ENCODE assay signal across 9 cellular contexts in genomic region chr5:143418140-143418866, GRCh38. TPM values are rescaled to one million over a fixed set of nuclear protein-coding genes. Genes with fewer than 3 reads are reported as not detected.
A peak's percentile ranks its signal among the peaks of the same experiment; 100 is the strongest.
DNase-seq lines count a peak whose midpoint lies in the region; ATAC-seq and TF ChIP-seq lines count a peak whose summit lies in the region.
"Had no signal": no experiment of that assay in that cellular context is flagged by ENCODE, and none has a peak within 500 bp of the region (broad histone marks: within the 10 kb centered on the region; RNA-seq: fewer than 3 reads in every experiment).

No MANE protein-coding gene starts in this region.

- H3K27me3 ChIP-seq in OCI-LY1 (ENCODE audit: insufficient read depth, low read length), result no peaks in the 10 kb centered on the region
- H3K27me3 ChIP-seq in neuronal stem cell (ENCODE audit: control insufficient read depth in 3 of 3, insufficient read depth in 3 of 3, low read depth in 1 of 3, low read length in 3 of 3), result no peaks in the 10 kb centered on the region
- H3K27me3 ChIP-seq in transverse colon, result peaks cover 49% of the 10 kb centered on the region

- no peak for TF ChIP-seq EP300 in transverse colon (IDR thresholded peaks at IDR 0.05; ENCODE audit: low read depth)

- H3K27me3 Mint-ChIP-seq in activated CD4-positive, alpha-beta memory T cell treated with anti-CD3 and anti-CD28 coated beads for 36 hours, result no peaks in the 10 kb centered on the region
- no peaks in the 10 kb centered on the region for H3K27me3 Mint-ChIP-seq in activated CD4-positive, alpha-beta memory T cell treated with anti-CD3 and anti-CD28 coated beads, Interleukin-2, amount 10 ng/mL, durations not matched to agents 7 days and 5 days

- H4K8ac ChIP-seq in neuronal stem cell (ENCODE audit: low read depth, low read length), result no peak overlapping the region

- H2BK120ac ChIP-seq in neuronal stem cell (ENCODE audit: low read depth, low read length), result no peak overlapping the region

- CTCF ChIA-PET in activated CD4-positive, alpha-beta memory T cell treated with anti-CD3 and anti-CD28 coated beads for 36 hours (lab: Charles Lee), result no interaction called here
- CTCF ChIA-PET in activated CD4-positive, alpha-beta memory T cell treated with anti-CD3 and anti-CD28 coated beads, Interleukin-2, amount 10 ng/mL, durations not matched to agents 7 days and 5 days (lab: Charles Lee), result no interaction called here

- H3K9me3 Mint-ChIP-seq in activated CD4-positive, alpha-beta memory T cell treated with anti-CD3 and anti-CD28 coated beads for 36 hours, result no peaks in the 10 kb centered on the region
- H3K9me3 Mint-ChIP-seq in activated CD4-positive, alpha-beta memory T cell treated with anti-CD3 and anti-CD28 coated beads, Interleukin-2, amount 10 ng/mL, durations not matched to agents 7 days and 5 days, result no peaks in the 10 kb centered on the region
- no peaks in the 10 kb centered on the region for H3K9me3 Mint-ChIP-seq in stimulated activated effector memory CD8-positive, alpha-beta T cell treated with anti-CD3 and anti-CD28 coated beads, Interleukin-12 subunit alpha, Interleukin-12 subunit beta, amount 100 ng/mL, for 72 hours

- H3K27ac ChIP-seq in OCI-LY1 (ENCODE audit: low read depth, low read length, poor library complexity, severe bottlenecking) (peak overlapping the region; percentile 40), neuronal stem cell (replicated peaks; ENCODE audit: low read length) (no peak overlapping the region), transverse colon (peak overlapping the region in 2 of 4 donors; percentile 31 to 39)

- no peak overlapping the region for H3K23ac ChIP-seq in neuronal stem cell (ENCODE audit: low read depth, low read length, poor library complexity)

- peaks cover 8% of the 10 kb centered on the region; the same call in 1 of the 2 replicates for H3K79me2 ChIP-seq in OCI-LY1 (ENCODE audit: insufficient read depth, low read length)

- H3K4ac ChIP-seq in neuronal stem cell (ENCODE audit: low read length), result no peak overlapping the region

- no peak overlapping the region for H2BK12ac ChIP-seq in neuronal stem cell (ENCODE audit: low read length)

- POLR2A ChIA-PET in activated CD4-positive, alpha-beta memory T cell treated with anti-CD3 and anti-CD28 coated beads for 36 hours (lab: Charles Lee), result interaction anchor here (0.6 to 1.0 kb wide), 3 partner anchors 14 to 398 kb away, joined by 3 to 4 read pairs (median 3); no protein-coding TSS in a partner anchor
- POLR2A ChIA-PET in activated CD4-positive, alpha-beta memory T cell treated with anti-CD3 and anti-CD28 coated beads, Interleukin-2, amount 10 ng/mL, durations not matched to agents 7 days and 5 days (lab: Charles Lee), result no interaction called here

- 0 out of 2 replicates have a peak, but pooled peaks cover 3% of the 10 kb centered on the region for H3F3A ChIP-seq in OCI-LY1 (ENCODE audit: insufficient read depth, low read length)

- H3K4me3 ChIP-seq in OCI-LY1 (ENCODE audit: low read depth, low read length, poor library complexity, severe bottlenecking), result no peak overlapping the region
- H3K4me3 ChIP-seq in neuronal stem cell (ENCODE audit: low read length in 2 of 2), result no peak overlapping the region
- peak overlapping the region in 1 of 4 donors; percentile 22 for H3K4me3 ChIP-seq in transverse colon

- no peak for TF ChIP-seq POLR2A in transverse colon (IDR thresholded peaks at IDR 0.05)

- H3K9ac ChIP-seq in OCI-LY1 (ENCODE audit: low read length), result no peak overlapping the region; the same call in 1 of the 2 replicates
- no peak overlapping the region for H3K9ac ChIP-seq in neuronal stem cell (ENCODE audit: low read depth, low read length, poor library complexity)

- no peak overlapping the region for H3K18ac ChIP-seq in neuronal stem cell (ENCODE audit: low read length)

- H3K9me3 ChIP-seq in OCI-LY1 (ENCODE audit: low read length) (no peaks in the 10 kb centered on the region), neuronal stem cell (replicated peaks in 1 of 2; ENCODE audit: control insufficient read depth in 2 of 2, insufficient read depth in 1 of 2, low read depth in 1 of 2, low read length in 2 of 2) (no peaks in the 10 kb centered on the region), transverse colon (no peaks in the 10 kb centered on the region)

- H3K14ac ChIP-seq in neuronal stem cell (ENCODE audit: low read length), result no peak overlapping the region

- peak; percentile 58 for ATAC-seq in HG02588 (IDR thresholded peaks at IDR 0.05; ENCODE audit: unreplicated experiment)
- peak; percentile 78 for ATAC-seq in stimulated activated effector memory CD8-positive, alpha-beta T cell treated with anti-CD3 and anti-CD28 coated beads, Interleukin-12 subunit alpha, Interleukin-12 subunit beta, amount 100 ng/mL, for 72 hours

- no peak overlapping the region for H3K4me3 Mint-ChIP-seq in activated CD4-positive, alpha-beta memory T cell treated with anti-CD3 and anti-CD28 coated beads for 36 hours
- H3K4me3 Mint-ChIP-seq in activated CD4-positive, alpha-beta memory T cell treated with anti-CD3 and anti-CD28 coated beads, Interleukin-2, amount 10 ng/mL, durations not matched to agents 7 days and 5 days, result no peak overlapping the region
- no peak overlapping the region for H3K4me3 Mint-ChIP-seq in stimulated activated effector memory CD8-positive, alpha-beta T cell treated with anti-CD3 and anti-CD28 coated beads, Interleukin-12 subunit alpha, Interleukin-12 subunit beta, amount 100 ng/mL, for 72 hours

- peak overlapping the region; percentile 40 for H3K27ac Mint-ChIP-seq in activated CD4-positive, alpha-beta memory T cell treated with anti-CD3 and anti-CD28 coated beads for 36 hours
- H3K27ac Mint-ChIP-seq in activated CD4-positive, alpha-beta memory T cell treated with anti-CD3 and anti-CD28 coated beads, Interleukin-2, amount 10 ng/mL, durations not matched to agents 7 days and 5 days, result no peak overlapping the region
- H3K27ac Mint-ChIP-seq in stimulated activated effector memory CD8-positive, alpha-beta T cell treated with anti-CD3 and anti-CD28 coated beads, Interleukin-12 subunit alpha, Interleukin-12 subunit beta, amount 100 ng/mL, for 72 hours, result no peak overlapping the region

- no peak overlapping the region for H2AK5ac ChIP-seq in neuronal stem cell (ENCODE audit: low read depth, low read length)

- no peak overlapping the region for H2AFZ ChIP-seq in OCI-LY1 (ENCODE audit: low read length)
- no peak overlapping the region for H2AFZ ChIP-seq in neuronal stem cell (ENCODE audit: low read length)

- WGBS in neuronal stem cell (ENCODE audit: extremely low coverage in 2 of 2, insufficient read length in 2 of 2, insufficient replicate concordance in 1 of 2), 2 donors, result no CpG with 5 or more reads among the region's 2 CpGs
- WGBS in transverse colon (ENCODE audit: low coverage in 1 of 2), 2 donors, result 22 to 30% methylated on average over 1 to 2 of the region's 2 CpGs

- H2BK15ac ChIP-seq in neuronal stem cell (ENCODE audit: low read length), result no peak overlapping the region

- H3K4me2 ChIP-seq in OCI-LY1 (ENCODE audit: low read length) (peak overlapping the region; percentile 39; the same call in 1 of the 2 replicates), neuronal stem cell (ENCODE audit: insufficient read depth, low read length, poor library complexity, severe bottlenecking) (no peak overlapping the region)

- no peak overlapping the region for H2BK5ac ChIP-seq in neuronal stem cell (ENCODE audit: low read length)

- H3K4me1 ChIP-seq in OCI-LY1 (ENCODE audit: insufficient read depth, low read length, severe bottlenecking) (peaks cover 61% of the 10 kb centered on the region), neuronal stem cell (ENCODE audit: control insufficient read depth in 2 of 2, insufficient read depth in 1 of 2, low read depth in 1 of 2, low read length in 2 of 2) (no peaks in the 10 kb centered on the region), transverse colon (peaks cover 0 to 26% (median 8%) of the 10 kb centered on the region in 4 donors)

- peak; percentile 22 for DNase-seq in activated CD4-positive, alpha-beta memory T cell treated with anti-CD3 and anti-CD28 coated beads for 36 hours
- no peak for DNase-seq in activated CD4-positive, alpha-beta memory T cell treated with anti-CD3 and anti-CD28 coated beads, Interleukin-2, amount 10 ng/mL, durations not matched to agents 7 days and 5 days
- no peak for DNase-seq in stimulated activated effector memory CD8-positive, alpha-beta T cell treated with anti-CD3 and anti-CD28 coated beads, Interleukin-12 subunit alpha, Interleukin-12 subunit beta, amount 100 ng/mL, for 72 hours (ENCODE audit: low spot score in 2 of 2)
- DNase-seq in neuronal stem cell (ENCODE audit: low spot score), result no peak
- no peak for DNase-seq in transverse colon
- DNase-seq in SK-N-DZ (ENCODE audit: low spot score), result no peak
- DNase-seq: occipital lobe had no signal

- H3K9me2 ChIP-seq in OCI-LY1 (ENCODE audit: low read depth, low read length), result no peaks in the 10 kb centered on the region

- peaks cover 50% of the 10 kb centered on the region for H3K4me1 Mint-ChIP-seq in activated CD4-positive, alpha-beta memory T cell treated with anti-CD3 and anti-CD28 coated beads for 36 hours (ENCODE audit: low read depth)
- H3K4me1 Mint-ChIP-seq in activated CD4-positive, alpha-beta memory T cell treated with anti-CD3 and anti-CD28 coated beads, Interleukin-2, amount 10 ng/mL, durations not matched to agents 7 days and 5 days, result peaks cover 30% of the 10 kb centered on the region
- H3K4me1 Mint-ChIP-seq in stimulated activated effector memory CD8-positive, alpha-beta T cell treated with anti-CD3 and anti-CD28 coated beads, Interleukin-12 subunit alpha, Interleukin-12 subunit beta, amount 100 ng/mL, for 72 hours, result peaks cover 14% of the 10 kb centered on the region

- in situ Hi-C loops in transverse colon (cut with MboI; ENCODE audit: low pct_ligation_motif_present in 1 of 4, low pct_unique_long_range_greater_than_20kb in 1 of 4, low sequenced_read_pairs in 3 of 4), result loop anchor here in 2 of 4 donors (25.0 kb wide), 2 partner anchors 406 to 744 kb away; partner anchors contain the start of genes KCTD16 (in 1 of the 2) and YIPF5 (in 1 of the 2)

- no peak for TF ChIP-seq CTCF in OCI-LY1 (IDR thresholded peaks at IDR 0.05; ENCODE audit: low read length)
- TF ChIP-seq CTCF in transverse colon (IDR thresholded peaks at IDR 0.05), result no peak

- peaks cover 2% of the 10 kb centered on the region for H3K36me3 Mint-ChIP-seq in activated CD4-positive, alpha-beta memory T cell treated with anti-CD3 and anti-CD28 coated beads for 36 hours
- H3K36me3 Mint-ChIP-seq in activated CD4-positive, alpha-beta memory T cell treated with anti-CD3 and anti-CD28 coated beads, Interleukin-2, amount 10 ng/mL, durations not matched to agents 7 days and 5 days (ENCODE audit: low read depth), result no peaks in the 10 kb centered on the region
- H3K36me3 Mint-ChIP-seq in stimulated activated effector memory CD8-positive, alpha-beta T cell treated with anti-CD3 and anti-CD28 coated beads, Interleukin-12 subunit alpha, Interleukin-12 subunit beta, amount 100 ng/mL, for 72 hours, result no peaks in the 10 kb centered on the region

- H3K36me3 ChIP-seq in OCI-LY1 (ENCODE audit: insufficient read depth, low read length) (0 out of 2 replicates have a peak, but pooled peaks cover 5% of the 10 kb centered on the region), neuronal stem cell (replicated peaks in 1 of 2; ENCODE audit: control insufficient read depth in 2 of 2, insufficient read depth in 2 of 2, low read length in 2 of 2) (no peaks in the 10 kb centered on the region), transverse colon (no peaks in the 10 kb centered on the region)

- intact Hi-C loops in activated CD4-positive, alpha-beta memory T cell treated with anti-CD3 and anti-CD28 coated beads for 36 hours (cut with micrococcal nuclease), result no loop called here
- intact Hi-C loops in transverse colon (cut with DNase I; ENCODE audit: low total_unique reads), result no loop called here

- H4K20me1 ChIP-seq in OCI-LY1 (ENCODE audit: insufficient read depth, low read length), result no peaks in the 10 kb centered on the region

- H4K91ac ChIP-seq in neuronal stem cell (ENCODE audit: low read depth, low read length, poor library complexity), result no peak overlapping the region

- H3K79me1 ChIP-seq in neuronal stem cell (ENCODE audit: low read depth, low read length), result no peaks in the 10 kb centered on the region

RNA-seq across cellular contexts. Expression of gene NR3C1, which starts 14.8 kb away (rescaled TPM):
- total RNA-seq in activated CD4-positive, alpha-beta memory T cell treated with anti-CD3 and anti-CD28 coated beads for 36 hours, result 10 to 100 TPM; 48.6 to 53.9 TPM
- 10 to 100 TPM; 79.3 to 81.6 TPM for total RNA-seq in activated CD4-positive, alpha-beta memory T cell treated with anti-CD3 and anti-CD28 coated beads, Interleukin-2, amount 10 ng/mL, durations not matched to agents 7 days and 5 days
- 0.38 TPM for polyA plus RNA-seq in neuronal stem cell (2013, experiment 1 of 2)
- 0.28 TPM for polyA plus RNA-seq in neuronal stem cell (2013, experiment 2 of 2)
- total RNA-seq in transverse colon, result 10 to 100 TPM in 3 of 4 donors, 1 to 10 TPM in 1; 8.4 to 37.7 (median 30.3) TPM
- 3.9 and 4.6 TPM in 2 replicates for polyA plus RNA-seq in SK-N-DZ (2014; cell fraction: cytosol; rRNA removed)
- 4.1 and 4.4 TPM in 2 replicates for polyA plus RNA-seq in SK-N-DZ (2014; cell fraction: nucleus; rRNA removed)
